In the genomic region with DNA sequence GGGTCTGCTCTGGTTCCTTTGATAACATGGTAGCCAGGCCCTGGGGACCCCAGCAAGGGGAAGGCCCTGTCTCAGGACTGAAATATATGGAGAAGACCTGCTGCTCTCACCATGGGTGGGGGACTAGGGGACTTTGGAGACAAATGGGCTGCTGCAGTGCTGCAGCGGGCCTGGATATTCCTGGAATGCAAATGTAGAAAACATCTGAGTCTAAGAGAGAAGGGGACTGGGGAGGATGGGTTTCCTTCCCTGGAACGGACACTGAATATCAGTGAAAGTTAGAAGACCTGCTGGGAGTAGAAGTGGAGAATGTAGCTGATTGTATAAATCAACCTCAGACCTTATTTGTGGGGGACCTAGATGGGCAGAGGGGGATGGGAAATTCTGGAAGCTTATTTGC, we compare ENCODE assay signal across 35 cellular contexts. TPM values are rescaled to one million over a fixed set of nuclear protein-coding genes. Genes with fewer than 3 reads are reported as not detected.
"Had no signal": no experiment of that assay in that cellular context is flagged by ENCODE, and none has a peak within 500 bp of the region (broad histone marks: within the 10 kb centered on the region; RNA-seq: fewer than 3 reads in every experiment).

No MANE protein-coding gene starts in this region.

- H3K36me3 ChIP-seq: adrenal gland, esophagus muscularis mucosa, gastroesophageal sphincter had no signal

- H3K9me3 ChIP-seq: adrenal gland, body of pancreas, esophagus muscularis mucosa, gastroesophageal sphincter had no signal

- H3K9me3 Mint-ChIP-seq: activated CD4-positive, alpha-beta T cell treated with anti-CD3 and anti-CD28 coated beads, Interleukin-2, amount 10 ng/mL, durations not matched to agents 24 days and 14 days; activated naive CD4-positive, alpha-beta T cell treated with anti-CD3 and anti-CD28 coated beads for 36 hours; activated naive CD4-positive, alpha-beta T cell treated with anti-CD3 and anti-CD28 coated beads, Interleukin-2, amount 50 U/mL, for 24 hours; activated naive CD8-positive, alpha-beta T cell treated with anti-CD3 and anti-CD28 coated beads, Interleukin-2, amount 50 U/mL, for 24 hours; activated T-helper 1 cell treated with anti-CD3 and anti-CD28 coated beads, Interleukin-12 subunit alpha, Interleukin-12 subunit beta, Interleukin-2, Interleukin-4 antibody, amounts not matched to agents 30 ng/mL and 10 ng/mL and 1 ng/mL, durations not matched to agents 14 hours and 24 hours and 36 hours; activated T-helper 2 cell treated with anti-CD3 and anti-CD28 coated beads, Interferon-gamma antibody, Interleukin-2, Interleukin-4, amounts not matched to agents 10 μg/mL and 5 μg/mL and 100 μg/mL, durations not matched to agents 14 hours and 24 hours and 36 hours; dendritic cell treated with granulocyte-macrophage colony-stimulating factor and Interleukin-4, amounts not matched to agents 40 ng/mL and 50 ng/mL, for 4 days had no signal

- H3K4me3 ChIP-seq: adrenal gland, body of pancreas, coronary artery, dorsolateral prefrontal cortex, esophagus muscularis mucosa, gastroesophageal sphincter had no signal

- H3K4me1 Mint-ChIP-seq: activated CD4-positive, alpha-beta T cell treated with anti-CD3 and anti-CD28 coated beads for 36 hours; activated naive CD4-positive, alpha-beta T cell treated with anti-CD3 and anti-CD28 coated beads, Interleukin-2, amount 50 U/mL, for 24 hours; activated naive CD8-positive, alpha-beta T cell treated with anti-CD3 and anti-CD28 coated beads for 36 hours; activated naive CD8-positive, alpha-beta T cell treated with anti-CD3 and anti-CD28 coated beads, Interleukin-2, amount 50 U/mL, for 24 hours had no signal

- DNase-seq: activated CD4-positive, alpha-beta memory T cell treated with anti-CD3 and anti-CD28 coated beads for 36 hours; activated CD4-positive, alpha-beta T cell treated with anti-CD3 and anti-CD28 coated beads for 36 hours; activated CD4-positive, alpha-beta T cell treated with anti-CD3 and anti-CD28 coated beads, Interleukin-2, amount 10 ng/mL, durations not matched to agents 24 days and 14 days; activated CD4-positive, CD25-positive, alpha-beta regulatory T cell; activated CD4-positive, CD25-positive, alpha-beta regulatory T cell treated with anti-CD3 and anti-CD28 coated beads, Interleukin-2, amount 50 U/mL, for 72 hours; activated CD8-positive, alpha-beta memory T cell treated with anti-CD3 and anti-CD28 coated beads, Interleukin-2, amount 10 ng/mL, durations not matched to agents 7 days and 5 days; activated CD8-positive, alpha-beta memory T cell treated with anti-CD3 and anti-CD28 coated beads, Interleukin-2, amount 50 U/mL, for 4 hours; activated CD8-positive, alpha-beta T cell treated with anti-CD3 and anti-CD28 coated beads, Interleukin-2, amount 10 ng/mL, durations not matched to agents 7 days and 5 days; activated effector memory CD4-positive, alpha-beta T cell treated with anti-CD3 and anti-CD28 coated beads, Interleukin-2, amount 50 U/mL, for 16 hours; activated naive CD4-positive, alpha-beta T cell treated with anti-CD3 and anti-CD28 coated beads for 36 hours; activated naive CD8-positive, alpha-beta T cell treated with anti-CD3 and anti-CD28 coated beads for 36 hours; activated naive CD8-positive, alpha-beta T cell treated with anti-CD3 and anti-CD28 coated beads, Interleukin-2, amount 50 U/mL, for 24 hours; activated T-cell treated with anti-CD3 and anti-CD28 coated beads, Interleukin-2, amount 50 U/mL, for 1 hour; activated T-cell treated with anti-CD3 and anti-CD28 coated beads, Interleukin-2, amount 50 U/mL, for 48 hours; adrenal gland; amygdala; aorta; body of pancreas; central memory CD4-positive, alpha-beta T cell; cerebellar nuclear complex; dorsolateral prefrontal cortex; effector memory CD4-positive, alpha-beta T cell; endodermal cell; erythroblast; foreskin keratinocyte; T-helper 2 cell had no signal

- ATAC-seq: activated CD4-positive, alpha-beta T cell treated with anti-CD3 and anti-CD28 coated beads for 36 hours; activated CD8-positive, alpha-beta memory T cell treated with anti-CD3 and anti-CD28 coated beads, Interleukin-2, amount 10 ng/mL, durations not matched to agents 7 days and 5 days; activated CD8-positive, alpha-beta T cell treated with anti-CD3 and anti-CD28 coated beads, Interleukin-2, amount 10 ng/mL, durations not matched to agents 7 days and 5 days; activated naive CD8-positive, alpha-beta T cell treated with anti-CD3 and anti-CD28 coated beads, Interleukin-2, amount 50 U/mL, for 24 hours; body of pancreas; foreskin keratinocyte; gastroesophageal sphincter had no signal

- H3K27ac ChIP-seq: adrenal gland, body of pancreas, coronary artery, dorsolateral prefrontal cortex, esophagus muscularis mucosa, foreskin keratinocyte, gastroesophageal sphincter had no signal

- H3K36me3 Mint-ChIP-seq: activated CD4-positive, alpha-beta memory T cell treated with anti-CD3 and anti-CD28 coated beads for 36 hours; activated CD8-positive, alpha-beta memory T cell treated with anti-CD3 and anti-CD28 coated beads, Interleukin-2, amount 10 ng/mL, durations not matched to agents 7 days and 5 days; activated naive CD4-positive, alpha-beta T cell treated with anti-CD3 and anti-CD28 coated beads, Interleukin-2, amount 50 U/mL, for 24 hours; activated naive CD8-positive, alpha-beta T cell treated with anti-CD3 and anti-CD28 coated beads for 36 hours had no signal

- H3K4me1 ChIP-seq: foreskin keratinocyte had no signal

- H3K4me3 Mint-ChIP-seq: activated CD4-positive, alpha-beta memory T cell treated with anti-CD3 and anti-CD28 coated beads for 36 hours; activated CD4-positive, alpha-beta T cell treated with anti-CD3 and anti-CD28 coated beads for 36 hours; activated CD4-positive, alpha-beta T cell treated with anti-CD3 and anti-CD28 coated beads, Interleukin-2, amount 10 ng/mL, durations not matched to agents 24 days and 14 days; activated CD8-positive, alpha-beta memory T cell treated with anti-CD3 and anti-CD28 coated beads, Interleukin-2, amount 10 ng/mL, durations not matched to agents 7 days and 5 days; activated CD8-positive, alpha-beta T cell treated with anti-CD3 and anti-CD28 coated beads, Interleukin-2, amount 10 ng/mL, durations not matched to agents 7 days and 5 days; activated naive CD4-positive, alpha-beta T cell treated with anti-CD3 and anti-CD28 coated beads for 36 hours; activated naive CD4-positive, alpha-beta T cell treated with anti-CD3 and anti-CD28 coated beads, Interleukin-2, amount 50 U/mL, for 24 hours; activated naive CD8-positive, alpha-beta T cell treated with anti-CD3 and anti-CD28 coated beads for 36 hours; activated naive CD8-positive, alpha-beta T cell treated with anti-CD3 and anti-CD28 coated beads, Interleukin-2, amount 50 U/mL, for 24 hours; activated T-helper 1 cell treated with anti-CD3 and anti-CD28 coated beads, Interleukin-12 subunit alpha, Interleukin-12 subunit beta, Interleukin-2, Interleukin-4 antibody, amounts not matched to agents 30 ng/mL and 10 ng/mL and 1 ng/mL, durations not matched to agents 14 hours and 24 hours and 36 hours; dendritic cell treated with granulocyte-macrophage colony-stimulating factor and Interleukin-4, amounts not matched to agents 40 ng/mL and 50 ng/mL, for 4 days; endodermal cell had no signal

- H3K27ac Mint-ChIP-seq: activated CD4-positive, alpha-beta memory T cell treated with anti-CD3 and anti-CD28 coated beads for 36 hours; activated CD4-positive, alpha-beta T cell treated with anti-CD3 and anti-CD28 coated beads for 36 hours; activated CD4-positive, alpha-beta T cell treated with anti-CD3 and anti-CD28 coated beads, Interleukin-2, amount 10 ng/mL, durations not matched to agents 24 days and 14 days; activated CD8-positive, alpha-beta memory T cell treated with anti-CD3 and anti-CD28 coated beads, Interleukin-2, amount 10 ng/mL, durations not matched to agents 7 days and 5 days; activated CD8-positive, alpha-beta T cell treated with anti-CD3 and anti-CD28 coated beads, Interleukin-2, amount 10 ng/mL, durations not matched to agents 7 days and 5 days; activated naive CD4-positive, alpha-beta T cell treated with anti-CD3 and anti-CD28 coated beads for 36 hours; activated naive CD4-positive, alpha-beta T cell treated with anti-CD3 and anti-CD28 coated beads, Interleukin-2, amount 50 U/mL, for 24 hours; activated naive CD8-positive, alpha-beta T cell treated with anti-CD3 and anti-CD28 coated beads for 36 hours; activated naive CD8-positive, alpha-beta T cell treated with anti-CD3 and anti-CD28 coated beads, Interleukin-2, amount 50 U/mL, for 24 hours; activated T-helper 1 cell treated with anti-CD3 and anti-CD28 coated beads, Interleukin-12 subunit alpha, Interleukin-12 subunit beta, Interleukin-2, Interleukin-4 antibody, amounts not matched to agents 30 ng/mL and 10 ng/mL and 1 ng/mL, durations not matched to agents 14 hours and 24 hours and 36 hours; activated T-helper 2 cell treated with anti-CD3 and anti-CD28 coated beads, Interferon-gamma antibody, Interleukin-2, Interleukin-4, amounts not matched to agents 10 μg/mL and 5 μg/mL and 100 μg/mL, durations not matched to agents 14 hours and 24 hours and 36 hours; dendritic cell treated with granulocyte-macrophage colony-stimulating factor and Interleukin-4, amounts not matched to agents 40 ng/mL and 50 ng/mL, for 4 days; endodermal cell had no signal

RNA-seq across cellular contexts. Expression of a gene that starts 3.1 kb away (rescaled TPM):
- total RNA-seq: activated CD4-positive, alpha-beta memory T cell treated with anti-CD3 and anti-CD28 coated beads for 36 hours; activated CD4-positive, alpha-beta T cell treated with anti-CD3 and anti-CD28 coated beads for 36 hours; activated CD4-positive, alpha-beta T cell treated with anti-CD3 and anti-CD28 coated beads, Interleukin-2, amount 10 ng/mL, durations not matched to agents 24 days and 14 days; activated CD8-positive, alpha-beta memory T cell treated with anti-CD3 and anti-CD28 coated beads for 36 hours; activated CD8-positive, alpha-beta memory T cell treated with anti-CD3 and anti-CD28 coated beads, Interleukin-2, amount 10 ng/mL, durations not matched to agents 7 days and 5 days; activated CD8-positive, alpha-beta T cell treated with anti-CD3 and anti-CD28 coated beads, Interleukin-2, amount 10 ng/mL, durations not matched to agents 7 days and 5 days; activated naive CD4-positive, alpha-beta T cell treated with anti-CD3 and anti-CD28 coated beads for 36 hours; activated naive CD8-positive, alpha-beta T cell treated with anti-CD3 and anti-CD28 coated beads for 36 hours; activated T-helper 1 cell treated with anti-CD3 and anti-CD28 coated beads, Interleukin-12 subunit alpha, Interleukin-12 subunit beta, Interleukin-2, Interleukin-4 antibody, amounts not matched to agents 30 ng/mL and 10 ng/mL and 1 ng/mL, durations not matched to agents 14 hours and 24 hours and 36 hours; aorta; T-helper 1 cell treated with Interleukin-12 subunit alpha and Interleukin-12 subunit beta and Interleukin-4 antibody, amounts not matched to agents 30 ng/mL and 1 ng/mL, for 36 hours had no signal
- polyA plus RNA-seq: foreskin keratinocyte had no signal
